ENCODE assay signal across 8 cellular contexts in genomic region chr1:174874337-174875053, GRCh38.
DNase-seq lines count a peak whose midpoint lies in the region; ATAC-seq lines count a peak whose summit lies in the region.

No MANE protein-coding gene starts in this region.

- no peaks in the 10 kb centered on the region for H3K27me3 ChIP-seq in iPS-18a (ENCODE audit: control insufficient read depth, insufficient read depth, low read length)

- H3K36me3 ChIP-seq in iPS-18a (ENCODE audit: control insufficient read depth, low read depth, low read length) (peaks cover 16% of the 10 kb centered on the region), urinary bladder (ENCODE audit: insufficient read depth) (no peaks in the 10 kb centered on the region)

- H3K4me3 ChIP-seq in iPS-18a (ENCODE audit: low read length) (peak overlapping the region; percentile 87), urinary bladder (ENCODE audit: low read depth, low read length) (peak overlapping the region; percentile 12)

- peak overlapping the region; percentile 73 for H3K9ac ChIP-seq in iPS-18a (ENCODE audit: low read length)

- peak; percentile 69 for ATAC-seq in GM21619 (IDR thresholded peaks at IDR 0.05; ENCODE audit: unreplicated experiment)

- H3K27ac ChIP-seq in iPS-18a (ENCODE audit: low read length) (peak overlapping the region; percentile 12), urinary bladder (ENCODE audit: low read depth) (no peak overlapping the region)

- peak; percentile 33 for DNase-seq in NCI-H1092 treated with DMSO at 0.1 percent for 48 hours (lab: John Stamatoyannopoulos, UW)
- no peak for DNase-seq in NCI-H1092 (lab: John Stamatoyannopoulos, UW)
- DNase-seq in NCI-H748 (lab: John Stamatoyannopoulos, UW; ENCODE audit: unreplicated experiment), result peak; percentile 56
- DNase-seq in KG1 (lab: John Stamatoyannopoulos, UW), result no peak
- DNase-seq in Kasumi-1 (lab: John Stamatoyannopoulos, UW), result no peak

- H3K4me1 ChIP-seq in iPS-18a (ENCODE audit: control insufficient read depth, low read depth, low read length), result peaks cover 37% of the 10 kb centered on the region
- H3K4me1 ChIP-seq in urinary bladder (ENCODE audit: insufficient read depth), result no peaks in the 10 kb centered on the region

- H3K9me3 ChIP-seq in iPS-18a (ENCODE audit: control insufficient read depth, low read depth, low read length), result no peaks in the 10 kb centered on the region

- WGBS in urinary bladder, result 56% methylated on average over 11 of the region's 11 CpGs

Comparison
In these comparisons a context has a peak if more than half of its experiments do, and no peak if none do; other contexts are left out.
1. DNase-seq: peak in NCI-H1092 treated with DMSO at 0.1 percent for 48 hours (single experiment) and NCI-H748 (single experiment); none in NCI-H1092 (single experiment), KG1 (single experiment) and Kasumi-1 (0 of 2).